25 cellular contexts compared by ENCODE assay signal in the genomic region with DNA sequence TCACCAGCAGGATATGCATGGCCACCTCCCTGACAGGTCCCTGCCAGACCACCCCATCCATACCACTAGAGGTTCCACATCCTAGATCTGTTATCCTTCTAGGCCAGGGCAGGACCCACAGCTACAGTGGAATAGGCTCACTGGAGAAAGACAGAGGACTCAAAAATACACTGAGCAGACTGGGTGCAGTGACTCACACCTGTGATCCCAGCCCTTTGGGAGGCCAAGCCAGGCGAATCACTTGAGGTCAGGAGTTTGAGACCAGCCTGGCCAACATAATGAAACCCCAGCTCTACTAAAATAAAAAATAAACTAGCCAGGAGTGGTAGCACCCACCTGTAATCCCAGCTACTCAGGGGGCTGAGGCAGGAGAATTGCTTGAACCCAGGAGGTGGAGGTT. TPM values are rescaled to one million over a fixed set of nuclear protein-coding genes. Genes with fewer than 3 reads are reported as not detected.
A peak's percentile ranks its signal among the peaks of the same experiment; 100 is the strongest.
DNase-seq lines count a peak whose midpoint lies in the region; ATAC-seq and TF ChIP-seq lines count a peak whose summit lies in the region.
"Had no signal": no experiment of that assay in that cellular context is flagged by ENCODE, and none has a peak within 500 bp of the region (broad histone marks: within the 10 kb centered on the region; RNA-seq: fewer than 3 reads in every experiment).

No MANE protein-coding gene starts in this region.

- no peaks in the 10 kb centered on the region for H3K36me3 Mint-ChIP-seq in activated T-helper 1 cell treated with anti-CD3 and anti-CD28 coated beads, Interleukin-12 subunit alpha, Interleukin-12 subunit beta, Interleukin-2, Interleukin-4 antibody, amounts not matched to agents 30 ng/mL and 10 ng/mL and 1 ng/mL, durations not matched to agents 14 hours and 24 hours and 36 hours (ENCODE audit: low read depth)
- H3K36me3 Mint-ChIP-seq: immature natural killer cell had no signal

- H3K4me1 ChIP-seq in thoracic aorta (ENCODE audit: control insufficient read depth in 1 of 2, low read depth in 2 of 2) = peaks cover 43 to 93% of the 10 kb centered on the region in 2 donors
- no peaks in the 10 kb centered on the region for H3K4me1 ChIP-seq in Peyer's patch
- H3K4me1 ChIP-seq: prostate gland had no signal

- no peaks in the 10 kb centered on the region for H3K9me3 Mint-ChIP-seq in activated T-helper 1 cell treated with anti-CD3 and anti-CD28 coated beads, Interleukin-12 subunit alpha, Interleukin-12 subunit beta, Interleukin-2, Interleukin-4 antibody, amounts not matched to agents 30 ng/mL and 10 ng/mL and 1 ng/mL, durations not matched to agents 14 hours and 24 hours and 36 hours
- H3K9me3 Mint-ChIP-seq: activated CD4-positive, alpha-beta T cell treated with anti-CD3 and anti-CD28 coated beads, Interleukin-2, amount 10 ng/mL, durations not matched to agents 7 days and 5 days; activated T-cell treated with anti-CD3 and anti-CD28 coated beads, Interleukin-2, amount 50 U/mL, for 24 hours; immature natural killer cell had no signal

- no peaks in the 10 kb centered on the region for H3K27me3 Mint-ChIP-seq in activated T-helper 1 cell treated with anti-CD3 and anti-CD28 coated beads, Interleukin-12 subunit alpha, Interleukin-12 subunit beta, Interleukin-2, Interleukin-4 antibody, amounts not matched to agents 30 ng/mL and 10 ng/mL and 1 ng/mL, durations not matched to agents 14 hours and 24 hours and 36 hours (ENCODE audit: insufficient read depth)
- H3K27me3 Mint-ChIP-seq: activated CD4-positive, alpha-beta T cell treated with anti-CD3 and anti-CD28 coated beads, Interleukin-2, amount 10 ng/mL, durations not matched to agents 7 days and 5 days; activated T-cell treated with anti-CD3 and anti-CD28 coated beads, Interleukin-2, amount 50 U/mL, for 24 hours had no signal

- peaks cover 24% of the 10 kb centered on the region for H3K36me3 ChIP-seq in thoracic aorta
- H3K36me3 ChIP-seq in Peyer's patch = peaks cover 0 to 10% (median 0%) of the 10 kb centered on the region in 3 donors

- H3K4me3 Mint-ChIP-seq in activated T-helper 1 cell treated with anti-CD3 and anti-CD28 coated beads, Interleukin-12 subunit alpha, Interleukin-12 subunit beta, Interleukin-2, Interleukin-4 antibody, amounts not matched to agents 30 ng/mL and 10 ng/mL and 1 ng/mL, durations not matched to agents 14 hours and 24 hours and 36 hours = no peak overlapping the region
- H3K4me3 Mint-ChIP-seq: activated CD4-positive, alpha-beta T cell treated with anti-CD3 and anti-CD28 coated beads, Interleukin-2, amount 10 ng/mL, durations not matched to agents 7 days and 5 days; activated T-cell treated with anti-CD3 and anti-CD28 coated beads, Interleukin-2, amount 50 U/mL, for 24 hours; immature natural killer cell had no signal

- peak; percentile 20 for DNase-seq in HCEC 1CT
- DNase-seq in RKO (ENCODE audit: low spot score) = peak; percentile 29
- DNase-seq in foreskin fibroblast = peak; percentile 30 to 63
- DNase-seq in thoracic aorta (ENCODE audit: low spot score) = no peak
- no peak for DNase-seq in putamen (ENCODE audit: low spot score)
- no peak for DNase-seq in activated T-helper 1 cell treated with anti-CD3 and anti-CD28 coated beads, Interleukin-12 subunit alpha, Interleukin-12 subunit beta, Interleukin-2, Interleukin-4 antibody, amounts not matched to agents 30 ng/mL and 10 ng/mL and 1 ng/mL, durations not matched to agents 14 hours and 24 hours and 36 hours (ENCODE audit: low spot score)
- no peak for DNase-seq in Peyer's patch
- DNase-seq: activated CD4-positive, alpha-beta T cell treated with anti-CD3 and anti-CD28 coated beads, Interleukin-2, amount 10 ng/mL, durations not matched to agents 7 days and 5 days; activated T-cell treated with anti-CD3 and anti-CD28 coated beads, Interleukin-2, amount 50 U/mL, for 24 hours; Calu3; hypothalamus; immature natural killer cell; left lung; NCI-H1048; NCI-H1694 treated with DMSO at 0.1 percent for 48 hours; NCI-H2171 treated with DMSO at 0.1 percent for 48 hours; NCI-H524 treated with DMSO at 0.1 percent for 48 hours; SHP77; stimulated activated CD4-positive, alpha-beta T cell treated with anti-CD3 and anti-CD28 coated beads, Interleukin-1b, Interleukin-23, amount 100 ng/mL, for 48 hours; stimulated activated CD8-positive, alpha-beta memory T cell treated with anti-CD3 and anti-CD28 coated beads, Interleukin-4, amount 100 ng/mL, for 48 hours; T1000; upper lobe of right lung had no signal

- no peak for ATAC-seq in thoracic aorta (ENCODE audit: insufficient number of reproducible peaks, low FRiP score, low read depth)
- ATAC-seq: HepG2, left lung had no signal

- H3K27ac ChIP-seq in thoracic aorta = peak overlapping the region; percentile 1 to 23
- no peak overlapping the region for H3K27ac ChIP-seq in Peyer's patch
- H3K27ac ChIP-seq: left lung, prostate gland, upper lobe of right lung had no signal

- TF ChIP-seq POLR2A in Peyer's patch (IDR thresholded peaks at IDR 0.05) = no peak

- intact Hi-C loops in activated T-helper 1 cell treated with anti-CD3 and anti-CD28 coated beads, Interleukin-12 subunit alpha, Interleukin-12 subunit beta, Interleukin-2, Interleukin-4 antibody, amounts not matched to agents 30 ng/mL and 10 ng/mL and 1 ng/mL, durations not matched to agents 14 hours and 24 hours and 36 hours (cut with micrococcal nuclease) = no loop called here

- no peak for TF ChIP-seq CTCF in foreskin fibroblast (IDR thresholded peaks at IDR 0.05; ENCODE audit: low read depth, low read length)
- no peak for TF ChIP-seq CTCF in thoracic aorta (IDR thresholded peaks at IDR 0.05)
- TF ChIP-seq CTCF in Peyer's patch (IDR thresholded peaks at IDR 0.05) = no peak

- H3K27ac Mint-ChIP-seq in activated T-helper 1 cell treated with anti-CD3 and anti-CD28 coated beads, Interleukin-12 subunit alpha, Interleukin-12 subunit beta, Interleukin-2, Interleukin-4 antibody, amounts not matched to agents 30 ng/mL and 10 ng/mL and 1 ng/mL, durations not matched to agents 14 hours and 24 hours and 36 hours = no peak overlapping the region
- H3K27ac Mint-ChIP-seq: activated CD4-positive, alpha-beta T cell treated with anti-CD3 and anti-CD28 coated beads, Interleukin-2, amount 10 ng/mL, durations not matched to agents 7 days and 5 days; activated T-cell treated with anti-CD3 and anti-CD28 coated beads, Interleukin-2, amount 50 U/mL, for 24 hours; immature natural killer cell had no signal

- H3K4me3 ChIP-seq in foreskin fibroblast (ENCODE audit: low read depth in 1 of 2, low read length in 2 of 2) (no peak overlapping the region), thoracic aorta (no peak overlapping the region), Peyer's patch (no peak overlapping the region)
- H3K4me3 ChIP-seq: left lung, prostate gland, smooth muscle cell, upper lobe of right lung had no signal

- H3K4me1 Mint-ChIP-seq in activated T-helper 1 cell treated with anti-CD3 and anti-CD28 coated beads, Interleukin-12 subunit alpha, Interleukin-12 subunit beta, Interleukin-2, Interleukin-4 antibody, amounts not matched to agents 30 ng/mL and 10 ng/mL and 1 ng/mL, durations not matched to agents 14 hours and 24 hours and 36 hours (ENCODE audit: low read depth) = no peaks in the 10 kb centered on the region
- H3K4me1 Mint-ChIP-seq: activated CD4-positive, alpha-beta T cell treated with anti-CD3 and anti-CD28 coated beads, Interleukin-2, amount 10 ng/mL, durations not matched to agents 7 days and 5 days; immature natural killer cell had no signal

- H3K27me3 ChIP-seq in thoracic aorta (replicated peaks; ENCODE audit: insufficient read depth) (no peaks in the 10 kb centered on the region), Peyer's patch (no peaks in the 10 kb centered on the region)
- H3K27me3 ChIP-seq: left lung, upper lobe of right lung had no signal

- no peaks in the 10 kb centered on the region for H3K9me3 ChIP-seq in thoracic aorta
- H3K9me3 ChIP-seq in Peyer's patch = no peaks in the 10 kb centered on the region
- H3K9me3 ChIP-seq: left lung, prostate gland, upper lobe of right lung had no signal

RNA-seq across cellular contexts. Expression of gene TESK1, which starts 56.5 kb away (rescaled TPM):
- total RNA-seq in thoracic aorta (10 to 100 TPM; 64.5 to 69.9 TPM), Peyer's patch (10 to 100 TPM; 21.5 to 85.1 (median 50.7) TPM)
- total RNA-seq in activated T-helper 1 cell treated with anti-CD3 and anti-CD28 coated beads, Interleukin-12 subunit alpha, Interleukin-12 subunit beta, Interleukin-2, Interleukin-4 antibody, amounts not matched to agents 30 ng/mL and 10 ng/mL and 1 ng/mL, durations not matched to agents 14 hours and 24 hours and 36 hours = 61.5 and 62.1 TPM in 2 replicates

RNA-seq across cellular contexts. Expression of gene RUSC2, which starts 58.7 kb away (rescaled TPM):
- total RNA-seq in thoracic aorta = 100 to 1,000 TPM in 1 of 2 donors, 10 to 100 TPM in 1; 89.8 to 124 TPM
- 4.4 and 5.8 TPM in 2 replicates for total RNA-seq in activated T-helper 1 cell treated with anti-CD3 and anti-CD28 coated beads, Interleukin-12 subunit alpha, Interleukin-12 subunit beta, Interleukin-2, Interleukin-4 antibody, amounts not matched to agents 30 ng/mL and 10 ng/mL and 1 ng/mL, durations not matched to agents 14 hours and 24 hours and 36 hours
- 10 to 100 TPM in 1 of 4 donors, 1 to 10 TPM in 3; 3.0 to 17.3 (median 5.5) TPM for total RNA-seq in Peyer's patch

Comparison
In these comparisons a context has a peak if more than half of its experiments do, and no peak if none do; other contexts are left out.
1. DNase-seq: peak in HCEC 1CT (single experiment), RKO (single experiment) and foreskin fibroblast (2 of 2); none in thoracic aorta (single experiment), putamen (single experiment), activated T-helper 1 cell treated with anti-CD3 and anti-CD28 coated beads, Interleukin-12 subunit alpha, Interleukin-12 subunit beta, Interleukin-2, Interleukin-4 antibody, amounts not matched to agents 30 ng/mL and 10 ng/mL and 1 ng/mL, durations not matched to agents 14 hours and 24 hours and 36 hours (single experiment) and Peyer's patch (0 of 3).
2. H3K27ac ChIP-seq: peak in thoracic aorta (2 of 2); none in Peyer's patch (0 of 4).
3. RNA of gene RUSC2, which starts 58.7 kb away (total RNA-seq): 89.8 to 124 TPM in thoracic aorta; 3.0 to 17.3 TPM in Peyer's patch and 4.4 to 5.8 TPM in activated T-helper 1 cell treated with anti-CD3 and anti-CD28 coated beads, Interleukin-12 subunit alpha, Interleukin-12 subunit beta, Interleukin-2, Interleukin-4 antibody, amounts not matched to agents 30 ng/mL and 10 ng/mL and 1 ng/mL, durations not matched to agents 14 hours and 24 hours and 36 hours; every median in the first group is over 4 times any median in the second.